1 cellular context compared by ENCODE assay signal in genomic region chr11:64269380-64270234, GRCh38.
A peak's percentile ranks its signal among the peaks of the same experiment; 100 is the strongest.
TF ChIP-seq lines count a peak whose summit lies in the region.

No MANE protein-coding gene starts in this region.

TF ChIP-seq in GM23338, 12 proteins besides CTCF, POLR2A, EP300 and RAD21:
- TF ChIP-seq EZH2phosphoT487 (IDR thresholded peaks at IDR 0.05; ENCODE audit: unreplicated experiment) (no peak), ETS1 (IDR thresholded peaks at IDR 0.05) (peak; percentile 99), ZNF331 (CRISPR knock-in tag; IDR thresholded peaks at IDR 0.05; ENCODE audit: low read depth) (no peak), CREB1 (CRISPR knock-in tag; IDR thresholded peaks at IDR 0.05; ENCODE audit: low read depth) (peak; percentile 60; the same call in 1 of the 2 replicates), EZH2 (IDR thresholded peaks at IDR 0.05; ENCODE audit: low read depth, unreplicated experiment) (no peak), REST (IDR thresholded peaks at IDR 0.05; ENCODE audit: unreplicated experiment) (no peak), STAT1 (IDR thresholded peaks at IDR 0.05; ENCODE audit: unreplicated experiment) (no peak), POLR2AphosphoS5 (IDR thresholded peaks at IDR 0.05; ENCODE audit: low read depth) (peak; percentile 81), JUNB (IDR thresholded peaks at IDR 0.05; ENCODE audit: unreplicated experiment) (no peak)
